ENCODE assay signal across 12 cellular contexts in the genomic region with DNA sequence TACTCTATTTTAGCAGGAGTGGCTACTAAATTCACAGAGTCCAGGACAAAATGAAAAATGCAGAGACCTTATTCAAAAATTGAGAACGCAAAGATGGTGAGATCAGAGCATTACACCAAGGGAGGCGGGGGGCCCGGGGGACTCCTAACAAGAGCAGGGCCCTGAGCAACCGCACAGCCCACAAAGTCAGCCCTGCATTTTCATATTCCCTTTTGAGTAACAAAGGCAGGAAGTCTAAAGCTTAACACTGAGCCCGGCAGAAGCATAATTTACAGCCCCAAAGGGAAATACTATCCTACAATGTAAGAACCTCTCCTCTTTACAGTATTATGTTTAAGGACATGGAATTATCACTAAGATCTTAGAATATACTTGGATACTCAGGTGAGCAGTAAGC.
DNase-seq lines count a peak whose midpoint lies in the region; ATAC-seq and TF ChIP-seq lines count a peak whose summit lies in the region.
"Had no signal": no experiment of that assay in that cellular context is flagged by ENCODE, and none has a peak within 500 bp of the region (broad histone marks: within the 10 kb centered on the region; RNA-seq: fewer than 3 reads in every experiment).

No MANE protein-coding gene starts in this region.

- intact Hi-C loops in activated CD8-positive, alpha-beta T cell treated with anti-CD3 and anti-CD28 coated beads for 36 hours (cut with micrococcal nuclease) = no loop called here

- peaks cover 14% of the 10 kb centered on the region for H3K4me1 Mint-ChIP-seq in activated CD8-positive, alpha-beta T cell treated with anti-CD3 and anti-CD28 coated beads for 36 hours (ENCODE audit: low read depth)

- CTCF ChIA-PET in activated CD8-positive, alpha-beta T cell treated with anti-CD3 and anti-CD28 coated beads for 36 hours (lab: Charles Lee) = no interaction called here

- no peaks in the 10 kb centered on the region for H3K9me3 Mint-ChIP-seq in activated CD8-positive, alpha-beta T cell treated with anti-CD3 and anti-CD28 coated beads for 36 hours
- H3K9me3 Mint-ChIP-seq: activated naive CD4-positive, alpha-beta T cell treated with anti-CD3 and anti-CD28 coated beads, Interleukin-2, amount 50 U/mL, for 24 hours had no signal

- no peak overlapping the region for H3K4me3 Mint-ChIP-seq in activated CD8-positive, alpha-beta T cell treated with anti-CD3 and anti-CD28 coated beads for 36 hours
- H3K4me3 Mint-ChIP-seq: activated naive CD4-positive, alpha-beta T cell treated with anti-CD3 and anti-CD28 coated beads, Interleukin-2, amount 50 U/mL, for 24 hours had no signal

- H3K36me3 Mint-ChIP-seq in activated CD8-positive, alpha-beta T cell treated with anti-CD3 and anti-CD28 coated beads for 36 hours (ENCODE audit: low read depth) = no peaks in the 10 kb centered on the region
- H3K36me3 Mint-ChIP-seq: activated naive CD4-positive, alpha-beta T cell treated with anti-CD3 and anti-CD28 coated beads, Interleukin-2, amount 50 U/mL, for 24 hours had no signal

- POLR2A ChIA-PET in activated CD8-positive, alpha-beta T cell treated with anti-CD3 and anti-CD28 coated beads for 36 hours (lab: Charles Lee) = no interaction called here

- peak; percentile 53 for ATAC-seq in HG02938 (IDR thresholded peaks at IDR 0.05; ENCODE audit: unreplicated experiment)
- peak; percentile 72 for ATAC-seq in activated CD8-positive, alpha-beta T cell treated with anti-CD3 and anti-CD28 coated beads for 36 hours
- ATAC-seq in GM18858 (IDR thresholded peaks at IDR 0.05; ENCODE audit: unreplicated experiment) = no peak

- H3K27me3 Mint-ChIP-seq in activated CD8-positive, alpha-beta T cell treated with anti-CD3 and anti-CD28 coated beads for 36 hours = peaks cover 1% of the 10 kb centered on the region
- H3K27me3 Mint-ChIP-seq: activated naive CD4-positive, alpha-beta T cell treated with anti-CD3 and anti-CD28 coated beads, Interleukin-2, amount 50 U/mL, for 24 hours had no signal

- peak; percentile 45 for DNase-seq in activated CD4-positive, alpha-beta T cell treated with anti-CD3 and anti-CD28 coated beads for 48 hours
- DNase-seq in activated CD4-positive, alpha-beta T cell treated with anti-CD3 and anti-CD28 coated beads for 1 hour = no peak
- peak; percentile 62 for DNase-seq in activated CD8-positive, alpha-beta T cell treated with anti-CD3 and anti-CD28 coated beads for 36 hours
- DNase-seq in stimulated activated CD4-positive, alpha-beta T cell treated with anti-CD3 and anti-CD28 coated beads, Interleukin-4, amount 100 ng/mL, for 1 hour = peak; percentile 5
- DNase-seq in dedifferentiated amniotic fluid mesenchymal stem cell (ENCODE audit: extremely low spot score) (no peak), NCI-H2107 (lab: John Stamatoyannopoulos, UW) (no peak)
- DNase-seq: heart right ventricle, OCI-M1, right lobe of liver had no signal

- TF ChIP-seq CTCF in activated CD8-positive, alpha-beta T cell treated with anti-CD3 and anti-CD28 coated beads for 36 hours (IDR thresholded peaks at IDR 0.05) = no peak

- H3K27ac Mint-ChIP-seq in activated CD8-positive, alpha-beta T cell treated with anti-CD3 and anti-CD28 coated beads for 36 hours = no peak overlapping the region
- H3K27ac Mint-ChIP-seq: activated naive CD4-positive, alpha-beta T cell treated with anti-CD3 and anti-CD28 coated beads, Interleukin-2, amount 50 U/mL, for 24 hours had no signal

Comparison
In these comparisons a context has a peak if more than half of its experiments do, and no peak if none do; other contexts are left out.
1. DNase-seq: peak in activated CD4-positive, alpha-beta T cell treated with anti-CD3 and anti-CD28 coated beads for 48 hours (single experiment), activated CD8-positive, alpha-beta T cell treated with anti-CD3 and anti-CD28 coated beads for 36 hours (single experiment) and stimulated activated CD4-positive, alpha-beta T cell treated with anti-CD3 and anti-CD28 coated beads, Interleukin-4, amount 100 ng/mL, for 1 hour (single experiment); none in activated CD4-positive, alpha-beta T cell treated with anti-CD3 and anti-CD28 coated beads for 1 hour (single experiment), dedifferentiated amniotic fluid mesenchymal stem cell (single experiment) and NCI-H2107 (single experiment).